ENCODE assay signal across 18 cellular contexts in the genomic region with DNA sequence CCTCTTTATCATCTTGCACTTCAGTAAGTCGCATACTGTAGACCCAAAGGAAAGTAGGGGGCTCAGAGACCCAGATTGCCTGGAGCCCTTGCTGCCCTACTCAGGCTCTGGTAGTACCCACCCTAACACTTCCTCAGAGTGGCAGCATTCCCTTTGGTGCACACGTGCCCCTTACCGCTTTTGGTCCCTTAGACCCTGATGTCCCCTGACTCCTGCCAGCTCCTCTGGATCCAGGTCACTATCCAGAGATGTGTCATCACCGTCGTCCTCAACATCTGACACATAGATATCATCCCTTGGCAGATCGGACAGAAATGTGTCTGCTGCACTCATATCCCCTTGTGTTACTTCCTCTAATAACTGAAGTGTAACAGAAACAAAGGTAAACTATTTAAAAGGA. TPM values are rescaled to one million over a fixed set of nuclear protein-coding genes. Genes with fewer than 3 reads are reported as not detected.
DNase-seq lines count a peak whose midpoint lies in the region; ATAC-seq and TF ChIP-seq lines count a peak whose summit lies in the region.
"Had no signal": no experiment of that assay in that cellular context is flagged by ENCODE, and none has a peak within 500 bp of the region (broad histone marks: within the 10 kb centered on the region; RNA-seq: fewer than 3 reads in every experiment).

No MANE protein-coding gene starts in this region.

- H3K9me3 Mint-ChIP-seq in glutamatergic neuron (ENCODE audit: unreplicated experiment), result peaks cover 12% of the 10 kb centered on the region

- H3K27me3 Mint-ChIP-seq in T-helper 17 cell (no peaks in the 10 kb centered on the region), glutamatergic neuron (ENCODE audit: unreplicated experiment) (peaks cover 18% of the 10 kb centered on the region)

- H3K27me3 ChIP-seq in AG04450 (ENCODE audit: control insufficient read depth, insufficient read depth, low read length), result no peaks in the 10 kb centered on the region
- no peaks in the 10 kb centered on the region for H3K27me3 ChIP-seq in BLaER1
- no peaks in the 10 kb centered on the region for H3K27me3 ChIP-seq in SK-N-SH (ENCODE audit: insufficient read depth)
- H3K27me3 ChIP-seq: foreskin keratinocyte, SJCRH30, tibial nerve had no signal

- no peak for TF ChIP-seq RAD21 in SK-N-SH (IDR thresholded peaks at IDR 0.05; ENCODE audit: low read length)

- H2AFZ ChIP-seq in SK-N-SH (ENCODE audit: low read depth), result no peak overlapping the region

- POLR2A ChIA-PET in AG04450 (lab: Yijun Ruan, JAX) (no interaction called here), SK-N-SH (lab: Yijun Ruan, JAX) (interaction anchor here (1.2 to 1.9 kb wide), 3 partner anchors 9 to 21 kb away, joined by 3 to 7 read pairs (median 4); no protein-coding TSS in a partner anchor)

- H3K36me3 Mint-ChIP-seq in T-helper 17 cell (ENCODE audit: low read depth) (peaks cover 22% of the 10 kb centered on the region), glutamatergic neuron (ENCODE audit: unreplicated experiment) (no peaks in the 10 kb centered on the region)

- WGBS in SK-N-SH (ENCODE audit: low lambda C conversion rate), result 94% methylated on average over 6 of the region's 6 CpGs

- H4K20me1 ChIP-seq in BLaER1 (peaks cover 67% of the 10 kb centered on the region), SK-N-SH (ENCODE audit: insufficient read depth) (peaks cover 23% of the 10 kb centered on the region; the same call in 1 of the 2 replicates)

- ATAC-seq in T-helper 17 cell, result no peak
- ATAC-seq: foreskin keratinocyte had no signal

- H3K27ac Mint-ChIP-seq in T-helper 17 cell (peak overlapping the region; percentile 88), glutamatergic neuron (ENCODE audit: unreplicated experiment) (peak overlapping the region; percentile 74)

- TF ChIP-seq CTCF in AG04450 (IDR thresholded peaks at IDR 0.05; ENCODE audit: low read depth, low read length) (no peak), glutamatergic neuron (IDR thresholded peaks at IDR 0.05; ENCODE audit: partially characterized antibody, unreplicated experiment) (no peak), GM13976 (IDR thresholded peaks at IDR 0.05; ENCODE audit: borderline replicate concordance, control extremely low read depth, extremely low read depth, insufficient read depth, missing control alignments) (no peak), SK-N-SH (IDR thresholded peaks at IDR 0.05) (no peak)

- no peaks in the 10 kb centered on the region for H3K9me2 ChIP-seq in SK-N-SH

- no peak for TF ChIP-seq EP300 in SK-N-SH (IDR thresholded peaks at IDR 0.05; ENCODE audit: borderline replicate concordance in 1 of 2, low read depth in 1 of 2, low read length in 1 of 2)

- H3K9me3 ChIP-seq in AG04450 (ENCODE audit: control insufficient read depth, insufficient read depth, low read length) (no peaks in the 10 kb centered on the region), BLaER1 (no peaks in the 10 kb centered on the region), T-helper 17 cell (ENCODE audit: control insufficient read depth, low read length, poor library complexity, severe bottlenecking) (no peaks in the 10 kb centered on the region), SK-N-SH (no peaks in the 10 kb centered on the region)
- H3K9me3 ChIP-seq: SJCRH30, tibial nerve had no signal

- H3K4me2 ChIP-seq in BLaER1 (peak overlapping the region; percentile 89), SK-N-SH (no peak overlapping the region)

- in situ Hi-C loops in GM13976 (cut with MboI; ENCODE audit: low sequenced_read_pairs, unreplicated experiment), result loop anchor here (25.0 kb wide), 1 partner anchor 385 kb away; a partner anchor contains a TSS

- DNase-seq in AG04450 (ENCODE audit: low read depth, low spot score), result no peak
- DNase-seq in T-helper 17 cell, result no peak
- DNase-seq in glutamatergic neuron, result no peak
- DNase-seq in NCI-H774 (lab: John Stamatoyannopoulos, UW), result no peak
- DNase-seq in GM13976 (ENCODE audit: low spot score), result no peak
- DNase-seq in SK-N-SH, result no peak
- no peak for DNase-seq in NCI-H2227 (lab: John Stamatoyannopoulos, UW; ENCODE audit: unreplicated experiment)
- DNase-seq: amniotic stem cell; C1 segment of cervical spinal cord; cerebellar nuclear complex; DND-41; foreskin keratinocyte; NCI-H187 treated with DMSO at 0.1 percent for 48 hours; NCI-H510A; SJCRH30; stimulated activated CD4-positive, alpha-beta T cell treated with anti-CD3 and anti-CD28 coated beads, Interleukin-4, amount 100 ng/mL, for 24 hours had no signal

- H3K4me3 ChIP-seq in AG04450 (ENCODE audit: low read depth, low read length) (no peak overlapping the region), BLaER1 (peak overlapping the region; percentile 47; the same call in 1 of the 2 replicates), SK-N-SH (ENCODE audit: low read depth in 2 of 2, low read length in 1 of 2) (no peak overlapping the region)
- H3K4me3 ChIP-seq: SJCRH30, tibial nerve had no signal

- H3K36me3 ChIP-seq in BLaER1, result peaks cover 91% of the 10 kb centered on the region
- peaks cover 84 to 88% of the 10 kb centered on the region in 2 experiments for H3K36me3 ChIP-seq in SK-N-SH (replicated peaks in 1 of 2; ENCODE audit: control insufficient read depth in 1 of 2, insufficient read depth in 2 of 2, low read length in 1 of 2)

- H3K27ac ChIP-seq in AG04450 (ENCODE audit: low read depth, low read length) (peak overlapping the region; percentile 11), BLaER1 (peak overlapping the region; percentile 69), SK-N-SH (ENCODE audit: low read depth in 2 of 2, low read length in 1 of 2) (no peak overlapping the region)
- H3K27ac ChIP-seq: foreskin keratinocyte, SJCRH30, tibial nerve had no signal

- H3K4me1 ChIP-seq in BLaER1 (peaks cover 82% of the 10 kb centered on the region), SK-N-SH (ENCODE audit: control insufficient read depth in 1 of 2, insufficient read depth in 2 of 2, low read depth in 1 of 2, low read length in 1 of 2) (peaks cover 6 to 18% of the 10 kb centered on the region in 2 experiments; a peak in 2 of 4 replicates)

- H3K9ac ChIP-seq in BLaER1 (peak overlapping the region; percentile 56), SK-N-SH (no peak overlapping the region)

- peaks cover 35% of the 10 kb centered on the region for H3K4me1 Mint-ChIP-seq in T-helper 17 cell
- H3K4me1 Mint-ChIP-seq in glutamatergic neuron (ENCODE audit: low read depth, unreplicated experiment), result peaks cover 6% of the 10 kb centered on the region

- CTCF ChIA-PET in AG04450 (lab: Charles Lee) (no interaction called here), SK-N-SH (lab: Yijun Ruan, JAX) (interaction anchor here (0.8 to 2.8 kb wide), 5 partner anchors 9 to 121 kb away, joined by 3 to 9 read pairs (median 8); no protein-coding TSS in a partner anchor)

- peaks cover 40% of the 10 kb centered on the region for H3K79me2 ChIP-seq in SK-N-SH (ENCODE audit: insufficient read depth)

- H3K4me3 Mint-ChIP-seq in T-helper 17 cell (peak overlapping the region; percentile 83), glutamatergic neuron (ENCODE audit: unreplicated experiment) (peak overlapping the region; percentile 10)

- H3F3A ChIP-seq in SK-N-SH (replicated peaks; ENCODE audit: insufficient read depth), result peaks cover 64% of the 10 kb centered on the region

TF ChIP-seq in SK-N-SH, 30 proteins besides CTCF, POLR2A, EP300 and RAD21 (continues in another document):
- TF ChIP-seq, protein P1, sequence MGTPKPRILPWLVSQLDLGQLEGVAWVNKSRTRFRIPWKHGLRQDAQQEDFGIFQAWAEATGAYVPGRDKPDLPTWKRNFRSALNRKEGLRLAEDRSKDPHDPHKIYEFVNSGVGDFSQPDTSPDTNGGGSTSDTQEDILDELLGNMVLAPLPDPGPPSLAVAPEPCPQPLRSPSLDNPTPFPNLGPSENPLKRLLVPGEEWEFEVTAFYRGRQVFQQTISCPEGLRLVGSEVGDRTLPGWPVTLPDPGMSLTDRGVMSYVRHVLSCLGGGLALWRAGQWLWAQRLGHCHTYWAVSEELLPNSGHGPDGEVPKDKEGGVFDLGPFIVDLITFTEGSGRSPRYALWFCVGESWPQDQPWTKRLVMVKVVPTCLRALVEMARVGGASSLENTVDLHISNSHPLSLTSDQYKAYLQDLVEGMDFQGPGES (IDR thresholded peaks at IDR 0.05; ENCODE audit: low read depth, low read length), result no peak
- no peak for TF ChIP-seq FOSL2 (IDR thresholded peaks at IDR 0.05; ENCODE audit: borderline replicate concordance, low read depth)

RNA-seq across cellular contexts. Expression of a gene that starts 5.4 kb away (rescaled TPM):
- polyA plus RNA-seq in AG04450 (2011; rRNA removed) (179 and 220 TPM in 2 replicates), SK-N-SH (2012; rRNA removed) (424 and 468 TPM in 2 replicates)
- polyA minus RNA-seq in AG04450 (2011; rRNA and poly(A)+ RNA removed), result 190 and 197 TPM in 2 replicates
- total RNA-seq in T-helper 17 cell (10 to 100 TPM; 83.5 to 92.2 TPM), glutamatergic neuron (ENCODE audit: unreplicated experiment) (133 TPM)
- polyA plus RNA-seq in SK-N-SH (2012; cell fraction: cytosol; rRNA removed), result 441 and 497 TPM in 2 replicates
- polyA plus RNA-seq in SK-N-SH (2012; cell fraction: nucleus; rRNA removed), result 369 and 384 TPM in 2 replicates

RNA-seq across cellular contexts. Expression of a gene that starts 5.7 kb away (rescaled TPM):
- 54.2 and 58.4 TPM in 2 replicates for polyA plus RNA-seq in AG04450 (2011; rRNA removed)
- polyA minus RNA-seq in AG04450 (2011; rRNA and poly(A)+ RNA removed), result 70.5 and 94.3 TPM in 2 replicates
- total RNA-seq in T-helper 17 cell, result 10 to 100 TPM; 44.2 to 54.3 TPM
- 42.0 TPM for total RNA-seq in glutamatergic neuron (ENCODE audit: unreplicated experiment)
- 148 and 180 TPM in 2 replicates for polyA plus RNA-seq in SK-N-SH (2012; rRNA removed)
- 147 and 150 TPM in 2 replicates for polyA plus RNA-seq in SK-N-SH (2012; cell fraction: cytosol; rRNA removed)
- 242 and 303 TPM in 2 replicates for polyA plus RNA-seq in SK-N-SH (2012; cell fraction: nucleus; rRNA removed)

RNA-seq across cellular contexts. Expression of a gene that starts 20.7 kb away (rescaled TPM):
- polyA plus RNA-seq in AG04450 (2011; rRNA removed), result 48.8 and 58.3 TPM in 2 replicates
- polyA minus RNA-seq in AG04450 (2011; rRNA and poly(A)+ RNA removed), result 63.7 and 93.2 TPM in 2 replicates
- total RNA-seq in T-helper 17 cell, result 100 to 1,000 TPM in 1 of 2 donors, 10 to 100 TPM in 1; 95.3 to 106 TPM
- total RNA-seq in glutamatergic neuron (ENCODE audit: unreplicated experiment), result 84.5 TPM
- 89.1 and 106 TPM in 2 replicates for polyA plus RNA-seq in SK-N-SH (2012; rRNA removed)
- polyA plus RNA-seq in SK-N-SH (2012; cell fraction: cytosol; rRNA removed), result 62.3 and 82.2 TPM in 2 replicates
- 84.7 and 121 TPM in 2 replicates for polyA plus RNA-seq in SK-N-SH (2012; cell fraction: nucleus; rRNA removed)

RNA-seq across cellular contexts. Expression of a gene that starts 47.8 kb away (rescaled TPM):
- polyA plus RNA-seq in AG04450 (2011; rRNA removed) (122 and 141 TPM in 2 replicates), SK-N-SH (2012; rRNA removed) (115 and 143 TPM in 2 replicates)
- 60.5 and 78.0 TPM in 2 replicates for polyA minus RNA-seq in AG04450 (2011; rRNA and poly(A)+ RNA removed)
- total RNA-seq in T-helper 17 cell (10 to 100 TPM; 81.6 to 93.6 TPM), glutamatergic neuron (ENCODE audit: unreplicated experiment) (181 TPM)
- 88.6 and 100 TPM in 2 replicates for polyA plus RNA-seq in SK-N-SH (2012; cell fraction: cytosol; rRNA removed)
- polyA plus RNA-seq in SK-N-SH (2012; cell fraction: nucleus; rRNA removed), result 286 and 396 TPM in 2 replicates

RNA-seq across cellular contexts. Expression of a gene that starts 48.4 kb away (rescaled TPM):
- polyA plus RNA-seq in AG04450 (2011; rRNA removed), result 52.2 and 68.9 TPM in 2 replicates
- 33.4 and 40.0 TPM in 2 replicates for polyA minus RNA-seq in AG04450 (2011; rRNA and poly(A)+ RNA removed)
- total RNA-seq in T-helper 17 cell, result 10 to 100 TPM; 32.6 to 33.5 TPM
- 56.4 TPM for total RNA-seq in glutamatergic neuron (ENCODE audit: unreplicated experiment)
- 76.6 and 90.7 TPM in 2 replicates for polyA plus RNA-seq in SK-N-SH (2012; rRNA removed)
- polyA plus RNA-seq in SK-N-SH (2012; cell fraction: cytosol; rRNA removed), result 109 and 134 TPM in 2 replicates
- 48.9 and 56.0 TPM in 2 replicates for polyA plus RNA-seq in SK-N-SH (2012; cell fraction: nucleus; rRNA removed)

Comparison
In these comparisons a context has a peak if more than half of its experiments do, and no peak if none do; other contexts are left out.
1. H3K27ac ChIP-seq: peak in AG04450 (single experiment) and BLaER1 (single experiment); none in SK-N-SH (0 of 2).